ENCODE assay signal across 7 cellular contexts in the genomic region with DNA sequence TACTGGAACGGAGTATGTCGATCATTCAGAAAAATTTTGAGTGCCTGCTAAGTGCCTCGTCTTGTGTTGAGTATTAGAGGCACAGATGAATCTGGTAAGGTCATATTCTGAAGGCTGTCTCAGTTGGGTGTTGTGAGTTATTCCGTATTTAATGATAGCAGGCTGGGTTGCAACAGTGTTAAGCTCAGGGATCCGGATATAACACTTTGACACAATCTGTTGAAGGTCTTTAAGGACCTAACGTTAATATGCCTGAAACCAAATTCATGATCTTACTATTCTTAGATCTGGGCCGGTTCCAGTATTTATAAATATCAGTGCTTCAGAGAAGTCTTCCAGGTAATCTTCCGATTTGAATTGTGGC. TPM values are rescaled to one million over a fixed set of nuclear protein-coding genes. Genes with fewer than 3 reads are reported as not detected.
A peak's percentile ranks its signal among the peaks of the same experiment; 100 is the strongest.
DNase-seq lines count a peak whose midpoint lies in the region; ATAC-seq and TF ChIP-seq lines count a peak whose summit lies in the region.

No MANE protein-coding gene starts in this region.

- H3K4me3 ChIP-seq in HUES48 (ENCODE audit: low read depth, low read length) (peak overlapping the region; percentile 96), iPS-18c (ENCODE audit: insufficient read depth, low read depth, low read length) (peak overlapping the region; percentile 95), stomach (peak overlapping the region; percentile 77 to 89 (median 78))

- 1 to 4% (median 2%) methylated on average over 8 of the region's 8 CpGs for WGBS in stomach, 5 donors

- H3K9me3 ChIP-seq in HUES48 (ENCODE audit: control insufficient read depth, insufficient read depth, low read length) (no peaks in the 10 kb centered on the region), iPS-18c (ENCODE audit: control insufficient read depth, insufficient read depth, low read length) (no peaks in the 10 kb centered on the region), stomach (no peaks in the 10 kb centered on the region)

- peak overlapping the region; percentile 98 for H3K9ac ChIP-seq in HUES48 (ENCODE audit: low read depth, low read length)

- no peaks in the 10 kb centered on the region for H3K9me3 Mint-ChIP-seq in activated naive CD8-positive, alpha-beta T cell (ENCODE audit: low read depth)

- H3K27ac ChIP-seq in HUES48 (ENCODE audit: low read depth, low read length) (peak overlapping the region; percentile 99), stomach (peak overlapping the region; percentile 88 to 94 (median 92))

- peak in 1 of 7 experiments; percentile 1 for TF ChIP-seq CTCF in stomach (IDR thresholded peaks at IDR 0.05)

- intact Hi-C loops in stomach (cut with DNase I; ENCODE audit: low total_unique reads): no loop called here

- DNase-seq in stomach: no peak
- DNase-seq in NCI-H2029 treated with DMSO at 0.1 percent for 48 hours (lab: John Stamatoyannopoulos, UW): no peak

- H3K4me1 ChIP-seq in HUES48 (ENCODE audit: control insufficient read depth, insufficient read depth, low read length) (peaks cover 11% of the 10 kb centered on the region), stomach (peaks cover 15 to 36% (median 29%) of the 10 kb centered on the region in 4 donors)

- ATAC-seq in GM21367 (IDR thresholded peaks at IDR 0.05; ENCODE audit: unreplicated experiment): no peak
- ATAC-seq in HG03571 (IDR thresholded peaks at IDR 0.05; ENCODE audit: unreplicated experiment): no peak

- no peaks in the 10 kb centered on the region for H3K27me3 Mint-ChIP-seq in activated naive CD8-positive, alpha-beta T cell

- H3K27ac Mint-ChIP-seq in activated naive CD8-positive, alpha-beta T cell: peak overlapping the region; percentile 99

- peaks cover 19% of the 10 kb centered on the region for H3K36me3 Mint-ChIP-seq in activated naive CD8-positive, alpha-beta T cell

- H3K4me1 Mint-ChIP-seq in activated naive CD8-positive, alpha-beta T cell (ENCODE audit: low read depth): peaks cover 37% of the 10 kb centered on the region

- H3K4me3 Mint-ChIP-seq in activated naive CD8-positive, alpha-beta T cell: peak overlapping the region; percentile 100

- TF ChIP-seq EP300 in stomach (IDR thresholded peaks at IDR 0.05): no peak

- H3K27me3 ChIP-seq in HUES48 (ENCODE audit: control insufficient read depth, insufficient read depth, low read length) (no peaks in the 10 kb centered on the region), stomach (no peaks in the 10 kb centered on the region)

- no peak for TF ChIP-seq POLR2A in stomach (IDR thresholded peaks at IDR 0.05)

- peaks cover 57% of the 10 kb centered on the region for H3K36me3 ChIP-seq in HUES48 (ENCODE audit: control insufficient read depth, insufficient read depth, low read length)
- H3K36me3 ChIP-seq in stomach: peaks cover 20 to 40% (median 40%) of the 10 kb centered on the region in 4 donors

RNA-seq across cellular contexts. Expression of gene PRPF38A, which starts 0.6 kb away (rescaled TPM):
- 10 to 100 TPM in 3 of 5 donors, 1 to 10 TPM in 2; 7.6 to 21.7 (median 11.6) TPM for total RNA-seq in stomach
- 10 to 100 TPM; 12.8 to 21.1 (median 15.1) TPM for polyA plus RNA-seq in stomach

RNA-seq across cellular contexts. Expression of gene ORC1, which starts 0.7 kb away (rescaled TPM):
- 10 to 100 TPM in 2 of 5 donors, 1 to 10 TPM in 3; 1.4 to 19.4 (median 2.2) TPM for total RNA-seq in stomach
- polyA plus RNA-seq in stomach: 1 to 10 TPM; 1.1 to 1.7 (median 1.6) TPM

RNA-seq across cellular contexts. Expression of gene CC2D1B, which starts 39.0 kb away (rescaled TPM):
- 10 to 100 TPM; 27.0 to 81.0 (median 31.5) TPM for total RNA-seq in stomach
- polyA plus RNA-seq in stomach: 10 to 100 TPM; 11.6 to 15.6 (median 15.1) TPM
